In genomic region chr10:13585195-13585751, GRCh38 we compare ENCODE assay signal across 1 cellular context.
A peak's percentile ranks its signal among the peaks of the same experiment; 100 is the strongest.
TF ChIP-seq lines count a peak whose summit lies in the region.

No MANE protein-coding gene starts in this region.

TF ChIP-seq in HepG2, 621 proteins besides CTCF, POLR2A, EP300 and RAD21:
- TF ChIP-seq CREM (IDR thresholded peaks at IDR 0.05) = 0 out of 2 replicates have a peak, but pooled peaks have one; percentile 13
- TF ChIP-seq CREM (CRISPR knock-in tag; IDR thresholded peaks at IDR 0.05) = no peak
- peak; percentile 65 for TF ChIP-seq ARID3A (IDR thresholded peaks at IDR 0.05; ENCODE audit: low read depth, low read length)
- peak; percentile 88 for TF ChIP-seq ZNF317 (CRISPR knock-in tag; IDR thresholded peaks at IDR 0.05)
- TF ChIP-seq PAXIP1 (CRISPR knock-in tag; conservative IDR thresholded peaks at IDR 0.05) = peak; percentile 29; the same call in 1 of the 2 replicates
- TF ChIP-seq ZNF496 (CRISPR knock-in tag; IDR thresholded peaks at IDR 0.05; ENCODE audit: insufficient replicate concordance) = no peak
- TF ChIP-seq ZNF232 (CRISPR knock-in tag; IDR thresholded peaks at IDR 0.05; ENCODE audit: borderline replicate concordance) = 0 out of 2 replicates have a peak, but pooled peaks have one; percentile 28
- TF ChIP-seq FOXA3 (CRISPR knock-in tag; IDR thresholded peaks at IDR 0.05) = peak; percentile 69
- no peak for TF ChIP-seq ZNF800 (CRISPR knock-in tag; IDR thresholded peaks at IDR 0.05)
- peak; percentile 58; the same call in 1 of the 2 replicates for TF ChIP-seq ZNF652 (CRISPR knock-in tag; IDR thresholded peaks at IDR 0.05; ENCODE audit: borderline replicate concordance, low read depth)
- 0 out of 2 replicates have a peak, but pooled peaks have one; percentile 23 for TF ChIP-seq AHDC1 (CRISPR knock-in tag; IDR thresholded peaks at IDR 0.05; ENCODE audit: borderline replicate concordance)
- peak; percentile 82; the same call in 1 of the 2 replicates for TF ChIP-seq ZNF792 (CRISPR knock-in tag; IDR thresholded peaks at IDR 0.05)
- no peak for TF ChIP-seq NFE2L1 (CRISPR knock-in tag; IDR thresholded peaks at IDR 0.05; ENCODE audit: borderline replicate concordance)
TF ChIP-seq in HepG2: peak in this region for 9.
